8 cellular contexts compared by ENCODE assay signal in the genomic region with DNA sequence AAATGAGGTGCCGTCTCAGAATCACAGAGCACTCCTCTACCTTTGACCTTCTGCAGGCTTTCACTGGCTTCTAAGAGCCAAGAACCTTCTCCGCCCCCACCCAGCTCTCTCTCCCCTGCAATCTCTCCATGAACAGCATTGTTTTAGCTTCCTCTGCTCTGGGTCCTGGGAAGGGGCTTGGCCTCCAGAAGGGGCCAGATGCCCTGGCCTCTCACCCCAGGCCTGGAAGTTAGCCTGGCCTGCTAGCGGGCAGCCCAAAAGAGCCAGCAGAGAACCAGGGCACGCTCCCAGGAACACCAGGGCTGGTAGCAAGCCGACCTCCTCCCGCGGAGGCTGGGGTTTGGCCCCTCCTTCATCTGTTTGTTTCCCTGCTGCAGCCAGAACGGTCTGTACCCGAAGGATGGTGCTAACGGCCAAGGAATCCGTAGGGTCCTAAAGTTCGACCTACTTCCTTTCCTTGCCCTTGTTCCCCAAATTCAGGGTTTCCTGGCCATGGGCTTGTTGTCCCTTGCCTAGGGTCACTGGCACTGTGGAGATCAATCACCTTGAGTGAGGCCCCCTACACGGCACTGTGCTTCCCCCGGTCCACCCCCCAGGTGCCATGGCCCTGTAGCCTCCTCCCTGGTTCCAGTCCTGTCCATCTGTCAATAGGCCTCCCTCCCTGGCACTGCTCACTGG. TPM values are rescaled to one million over a fixed set of nuclear protein-coding genes. Genes with fewer than 3 reads are reported as not detected.
DNase-seq lines count a peak whose midpoint lies in the region; ATAC-seq lines count a peak whose summit lies in the region.

No MANE protein-coding gene starts in this region.

- WGBS in aorta, 2 donors = 5% methylated on average over 14 of the region's 14 CpGs

- H3K4me1 ChIP-seq in aorta (ENCODE audit: control insufficient read depth in 1 of 2, insufficient read depth in 2 of 2, low read length in 2 of 2) = peaks cover 3 to 6% of the 10 kb centered on the region in 2 donors

- H3K9me3 ChIP-seq in aorta (ENCODE audit: control insufficient read depth, low read length) = no peaks in the 10 kb centered on the region

- H3K27me3 Mint-ChIP-seq in activated T-helper 17 cell treated with anti-CD3 and anti-CD28 coated beads, Interleukin-2, amount 50 U/mL, for 72 hours = no peaks in the 10 kb centered on the region
- no peaks in the 10 kb centered on the region for H3K27me3 Mint-ChIP-seq in naive B cell

- peaks cover 4% of the 10 kb centered on the region for H3K36me3 Mint-ChIP-seq in activated T-helper 17 cell treated with anti-CD3 and anti-CD28 coated beads, Interleukin-2, amount 50 U/mL, for 72 hours (ENCODE audit: low read depth)
- H3K36me3 Mint-ChIP-seq in naive B cell = no peaks in the 10 kb centered on the region

- H3K4me3 ChIP-seq in aorta (ENCODE audit: low read length in 2 of 2) = no peak overlapping the region

- peak overlapping the region; percentile 75 for H3K27ac Mint-ChIP-seq in activated T-helper 17 cell treated with anti-CD3 and anti-CD28 coated beads, Interleukin-2, amount 50 U/mL, for 72 hours
- H3K27ac Mint-ChIP-seq in naive B cell = peak overlapping the region; percentile 8 to 93 (median 87)

- H3K9me3 Mint-ChIP-seq in activated T-helper 17 cell treated with anti-CD3 and anti-CD28 coated beads, Interleukin-2, amount 50 U/mL, for 72 hours = no peaks in the 10 kb centered on the region
- no peaks in the 10 kb centered on the region for H3K9me3 Mint-ChIP-seq in naive B cell

- peak; percentile 69 for DNase-seq in activated effector memory CD4-positive, alpha-beta T cell treated with anti-CD3 and anti-CD28 coated beads, Interleukin-2, amount 50 U/mL, for 16 hours
- no peak for DNase-seq in activated effector memory CD4-positive, alpha-beta T cell treated with Interleukin-2 at 50 U/mL for 16 hours
- peak; percentile 54 for DNase-seq in NCI-H2171 treated with DMSO at 0.1 percent for 48 hours (lab: John Stamatoyannopoulos, UW)
- peak; percentile 85 for DNase-seq in fibroblast of the conjunctiva (ENCODE audit: low read depth)
- DNase-seq in naive B cell = no peak
- peak; percentile 88 to 94 for DNase-seq in aorta

- H3K36me3 ChIP-seq in aorta (ENCODE audit: control insufficient read depth in 1 of 2, insufficient read depth in 2 of 2, low read length in 1 of 2) = no peaks in the 10 kb centered on the region

- peak; percentile 28 for ATAC-seq in activated T-helper 17 cell treated with anti-CD3 and anti-CD28 coated beads, Interleukin-2, amount 50 U/mL, for 72 hours (replicated peaks)
- peak; percentile 44 to 45 for ATAC-seq in naive B cell (ENCODE audit: low read depth in 2 of 2)
- peak; percentile 90 for ATAC-seq in aorta (ENCODE audit: low FRiP score)
- no peak for ATAC-seq in GM18867 (IDR thresholded peaks at IDR 0.05; ENCODE audit: unreplicated experiment)

- H3K4me3 Mint-ChIP-seq in activated T-helper 17 cell treated with anti-CD3 and anti-CD28 coated beads, Interleukin-2, amount 50 U/mL, for 72 hours = peak overlapping the region; percentile 80
- peak overlapping the region; percentile 27 to 83 (median 78) for H3K4me3 Mint-ChIP-seq in naive B cell

- H3K4me1 Mint-ChIP-seq in activated T-helper 17 cell treated with anti-CD3 and anti-CD28 coated beads, Interleukin-2, amount 50 U/mL, for 72 hours = peaks cover 54% of the 10 kb centered on the region
- H3K4me1 Mint-ChIP-seq in naive B cell = peaks cover 58 to 85% (median 82%) of the 10 kb centered on the region in 3 donors

- no peaks in the 10 kb centered on the region for H3K27me3 ChIP-seq in aorta (ENCODE audit: control insufficient read depth in 1 of 2, insufficient read depth in 2 of 2, low read length in 1 of 2)

- intact Hi-C loops in aorta (cut with DNase I) = no loop called here

- peak overlapping the region; percentile 49 to 79 for H3K27ac ChIP-seq in aorta (ENCODE audit: low read depth in 1 of 2, low read length in 2 of 2)

RNA-seq across cellular contexts. Expression of a gene that starts 18.7 kb away (rescaled TPM):
- 1,000 to 10,000 TPM in 1 of 2 donors, 100 to 1,000 TPM in 1; 746 to 1,569 TPM for total RNA-seq in activated T-helper 17 cell treated with anti-CD3 and anti-CD28 coated beads, Interleukin-2, amount 50 U/mL, for 72 hours
- 100 to 1,000 TPM in 1 of 6 donors, 10 to 100 TPM in 5; 22.6 to 124 (median 78.2) TPM for polyA plus RNA-seq in naive B cell (ENCODE audit: low read depth in 6 of 6)
- 100 to 1,000 TPM; 104 to 126 TPM for total RNA-seq in aorta
- 10 to 100 TPM; 55.9 to 96.5 TPM for polyA plus RNA-seq in aorta

RNA-seq across cellular contexts. Expression of a gene that starts 39.0 kb away (rescaled TPM):
- 10 to 100 TPM; 44.0 to 48.6 TPM for total RNA-seq in activated T-helper 17 cell treated with anti-CD3 and anti-CD28 coated beads, Interleukin-2, amount 50 U/mL, for 72 hours
- 10 to 100 TPM; 43.8 to 69.0 (median 48.4) TPM for polyA plus RNA-seq in naive B cell (ENCODE audit: low read depth in 6 of 6)
- total RNA-seq in aorta = 10 to 100 TPM; 23.3 to 32.3 TPM
- polyA plus RNA-seq in aorta = 10 to 100 TPM; 19.7 to 22.3 TPM

RNA-seq across cellular contexts. Expression of a gene that starts 39.2 kb away (rescaled TPM):
- total RNA-seq in activated T-helper 17 cell treated with anti-CD3 and anti-CD28 coated beads, Interleukin-2, amount 50 U/mL, for 72 hours = 100 to 1,000 TPM in 1 of 2 donors, 10 to 100 TPM in 1; 74.3 to 119 TPM
- polyA plus RNA-seq in naive B cell (ENCODE audit: low read depth in 6 of 6) (100 to 1,000 TPM; 485 to 708 (median 561) TPM), aorta (100 to 1,000 TPM; 165 to 281 TPM)
- 10 to 100 TPM; 70.7 to 75.7 TPM for total RNA-seq in aorta

Comparison
In these comparisons a context has a peak if more than half of its experiments do, and no peak if none do; other contexts are left out.
1. DNase-seq: peak in activated effector memory CD4-positive, alpha-beta T cell treated with anti-CD3 and anti-CD28 coated beads, Interleukin-2, amount 50 U/mL, for 16 hours (single experiment), NCI-H2171 treated with DMSO at 0.1 percent for 48 hours (single experiment), fibroblast of the conjunctiva (single experiment) and aorta (2 of 2); none in activated effector memory CD4-positive, alpha-beta T cell treated with Interleukin-2 at 50 U/mL for 16 hours (single experiment) and naive B cell (single experiment).
2. RNA of a gene that starts 18.7 kb away (total RNA-seq): 746 to 1,569 TPM in activated T-helper 17 cell treated with anti-CD3 and anti-CD28 coated beads, Interleukin-2, amount 50 U/mL, for 72 hours; 104 to 126 TPM in aorta; every median in the first group is over 4 times any median in the second.